22 cellular contexts compared by ENCODE assay signal in genomic region chr10:62067560-62067959, GRCh38.
DNase-seq lines count a peak whose midpoint lies in the region; ATAC-seq, FAIRE-seq and TF ChIP-seq lines count a peak whose summit lies in the region.
"Had no signal": no experiment of that assay in that cellular context is flagged by ENCODE, and none has a peak within 500 bp of the region (broad histone marks: within the 10 kb centered on the region; RNA-seq: fewer than 3 reads in every experiment).

No MANE protein-coding gene starts in this region.

- TF ChIP-seq POLR2A in HepG2 (IDR thresholded peaks at IDR 0.05; ENCODE audit: insufficient read depth in 1 of 2, low read depth in 2 of 2, low read length in 2 of 2) (no peak), right lobe of liver (IDR thresholded peaks at IDR 0.05) (no peak)

- FAIRE-seq in HepG2 (lab: Jason Lieb, UNC), result no peak
- FAIRE-seq: GM18507 had no signal

- H4K20me1 ChIP-seq in HepG2 (ENCODE audit: insufficient read depth, low read length), result peaks cover 3% of the 10 kb centered on the region; the same call in 1 of the 2 replicates

- H3K79me2 ChIP-seq in HepG2 (ENCODE audit: insufficient read depth, low read length), result peaks cover 6% of the 10 kb centered on the region

- H3K4me2 ChIP-seq in HepG2 (ENCODE audit: low read depth, low read length), result no peak overlapping the region

- H3K27me3 ChIP-seq in HepG2 (ENCODE audit: control insufficient read depth in 1 of 2, insufficient read depth in 2 of 2, low read length in 2 of 2) (no peaks in the 10 kb centered on the region), right lobe of liver (no peaks in the 10 kb centered on the region)
- H3K27me3 ChIP-seq: cardiac muscle cell, gastroesophageal sphincter had no signal

- TF ChIP-seq EP300 in HepG2 (IDR thresholded peaks at IDR 0.05; ENCODE audit: low read depth in 2 of 2, low read length in 2 of 2) (no peak), HepG2 (CRISPR knock-in tag; IDR thresholded peaks at IDR 0.05; ENCODE audit: borderline replicate concordance) (no peak)

- no peak for DNase-seq in HepG2 (ENCODE audit: low spot score)
- no peak for DNase-seq in right lobe of liver
- DNase-seq in activated naive CD4-positive, alpha-beta T cell treated with anti-CD3 and anti-CD28 coated beads, Interleukin-2, amount 50 U/mL, for 72 hours (ENCODE audit: low spot score in 2 of 2), result no peak
- no peak for DNase-seq in osteocyte (ENCODE audit: extremely low spot score, unreplicated experiment)
- DNase-seq in Kasumi-1 (lab: John Stamatoyannopoulos, UW), result no peak
- DNase-seq in mucosa of descending colon, result no peak
- DNase-seq in kidney tubule cell (ENCODE audit: low spot score), result no peak
- DNase-seq: Calu3; EL; erythroblast; GM23248; midbrain; NCI-H1092 treated with DMSO at 0.1 percent for 48 hours; NCI-H510A treated with DMSO at 0.1 percent for 48 hours; stimulated activated CD4-positive, alpha-beta T cell treated with anti-CD3 and anti-CD28 coated beads, Interleukin-12 subunit alpha, Interleukin-12 subunit beta, amount 100 ng/mL, for 4 hours; stimulated activated CD8-positive, alpha-beta memory T cell treated with anti-CD3 and anti-CD28 coated beads, Interleukin-4, amount 100 ng/mL, for 48 hours; substantia nigra had no signal

- no peaks in the 10 kb centered on the region for H3K27me3 Mint-ChIP-seq in osteocyte (ENCODE audit: unreplicated experiment)

- POLR2A ChIA-PET in HepG2 (lab: Yijun Ruan, JAX), result no interaction called here

- BruUV-seq in HepG2 (replicated peaks; lab: Mats Ljungman, UMichigan), result no TSS peak

- H3K27ac Mint-ChIP-seq in activated naive CD4-positive, alpha-beta T cell treated with anti-CD3 and anti-CD28 coated beads, Interleukin-2, amount 50 U/mL, for 72 hours, result peak overlapping the region; percentile 63 to 77
- peak overlapping the region; percentile 27 for H3K27ac Mint-ChIP-seq in osteocyte (ENCODE audit: unreplicated experiment)

- 100% methylated on average over 1 of the region's 1 CpG for WGBS in HepG2 (ENCODE audit: low lambda C conversion rate)
- WGBS in right lobe of liver (ENCODE audit: insufficient coverage, low coverage, low lambda C conversion rate, missing lambda C conversion rate), result 100% methylated on average over 1 of the region's 1 CpG

- in situ Hi-C loops in HepG2 (cut with HindIII; ENCODE audit: extremely low pct_ligation_motif_present, low pct_unique_long_range_greater_than_20kb), result no loop called here

- H3K4me3 ChIP-seq in HepG2 (replicated peaks in 1 of 3; ENCODE audit: insufficient read depth in 1 of 3, low read depth in 2 of 3, low read length in 3 of 3) (no peak overlapping the region), right lobe of liver (no peak overlapping the region), mucosa of descending colon (no peak overlapping the region)
- H3K4me3 ChIP-seq: cardiac muscle cell, gastroesophageal sphincter, GM23248 had no signal

- no peak for ATAC-seq in HepG2
- ATAC-seq in right lobe of liver, result no peak
- no peak for ATAC-seq in activated naive CD4-positive, alpha-beta T cell treated with anti-CD3 and anti-CD28 coated beads, Interleukin-2, amount 50 U/mL, for 72 hours
- no peak for ATAC-seq in mucosa of descending colon
- ATAC-seq: gastroesophageal sphincter, SK-N-SH treated with all-trans-retinoic acid at 6 μM for 48 hours had no signal

- CTCF ChIA-PET in HepG2 (lab: Yijun Ruan, JAX; ENCODE audit: low intra/inter-chr PET ratio, low total read pairs), result no interaction called here

- no peak overlapping the region for H2AFZ ChIP-seq in HepG2 (ENCODE audit: low read length)
- H2AFZ ChIP-seq: GM23248 had no signal

- H3K4me1 Mint-ChIP-seq in osteocyte (ENCODE audit: unreplicated experiment), result peaks cover 51% of the 10 kb centered on the region

- intact Hi-C loops in HepG2 (cut with micrococcal nuclease; ENCODE audit: unreplicated experiment) (no loop called here), right lobe of liver (cut with DNase I) (no loop called here), mucosa of descending colon (cut with DNase I, micrococcal nuclease) (no loop called here)

- peaks cover 46 to 95% of the 10 kb centered on the region in 2 donors for H3K36me3 Mint-ChIP-seq in activated naive CD4-positive, alpha-beta T cell treated with anti-CD3 and anti-CD28 coated beads, Interleukin-2, amount 50 U/mL, for 72 hours
- H3K36me3 Mint-ChIP-seq in osteocyte (ENCODE audit: unreplicated experiment), result peaks cover 72% of the 10 kb centered on the region

- H3K4me3 Mint-ChIP-seq in osteocyte (ENCODE audit: unreplicated experiment), result no peak overlapping the region

- no peaks in the 10 kb centered on the region for H3K4me1 ChIP-seq in HepG2 (ENCODE audit: insufficient read depth, low read length)
- H3K4me1 ChIP-seq in right lobe of liver, result no peaks in the 10 kb centered on the region
- no peaks in the 10 kb centered on the region for H3K4me1 ChIP-seq in mucosa of descending colon (ENCODE audit: low read depth)

- TF ChIP-seq CTCF in HepG2 (CRISPR knock-in tag; IDR thresholded peaks at IDR 0.05) (no peak), right lobe of liver (IDR thresholded peaks at IDR 0.05) (no peak), osteocyte (IDR thresholded peaks at IDR 0.05) (no peak), mucosa of descending colon (IDR thresholded peaks at IDR 0.05) (no peak)

- no peak overlapping the region for H3K9ac ChIP-seq in HepG2 (ENCODE audit: insufficient read depth, low read depth, low read length)
- H3K9ac ChIP-seq: GM23248 had no signal

- peaks cover 25 to 72% of the 10 kb centered on the region in 2 experiments for H3K36me3 ChIP-seq in HepG2 (replicated peaks in 1 of 2; ENCODE audit: control insufficient read depth in 1 of 2, insufficient read depth in 2 of 2, low read length in 2 of 2)
- no peaks in the 10 kb centered on the region for H3K36me3 ChIP-seq in right lobe of liver
- no peaks in the 10 kb centered on the region for H3K36me3 ChIP-seq in mucosa of descending colon (ENCODE audit: low read depth)
- H3K36me3 ChIP-seq: cardiac muscle cell had no signal

- H3K9me3 ChIP-seq in HepG2 (ENCODE audit: low read length), result no peaks in the 10 kb centered on the region
- no peaks in the 10 kb centered on the region for H3K9me3 ChIP-seq in right lobe of liver
- H3K9me3 ChIP-seq in mucosa of descending colon, result no peaks in the 10 kb centered on the region
- H3K9me3 ChIP-seq: gastroesophageal sphincter had no signal

- TF ChIP-seq RAD21 in HepG2 (CRISPR knock-in tag; IDR thresholded peaks at IDR 0.05), result no peak

- H3K9me3 Mint-ChIP-seq in activated naive CD4-positive, alpha-beta T cell treated with anti-CD3 and anti-CD28 coated beads, Interleukin-2, amount 50 U/mL, for 72 hours, result no peaks in the 10 kb centered on the region
- no peaks in the 10 kb centered on the region for H3K9me3 Mint-ChIP-seq in osteocyte (ENCODE audit: unreplicated experiment)

- H3K27ac ChIP-seq in HepG2 (ENCODE audit: extremely low read length, insufficient read depth, low read length) (no peak overlapping the region), right lobe of liver (no peak overlapping the region)
- H3K27ac ChIP-seq: cardiac muscle cell, GM23248, RWPE1 had no signal

TF ChIP-seq in HepG2, 621 proteins besides CTCF, POLR2A, EP300 and RAD21 (continues in another document):
- TF ChIP-seq PHB2 (IDR thresholded peaks at IDR 0.05; ENCODE audit: partially characterized antibody) (no peak), MEF2D (CRISPR knock-in tag; IDR thresholded peaks at IDR 0.05) (no peak), CREB1 (IDR thresholded peaks at IDR 0.05) (0 out of 2 replicates have a peak, but pooled peaks have one; percentile 13), CREB1 (CRISPR knock-in tag; IDR thresholded peaks at IDR 0.05) (no peak), ZNF768 (CRISPR knock-in tag; IDR thresholded peaks at IDR 0.05) (peak; percentile 34; the same call in 1 of the 2 replicates), ZNF225 (CRISPR knock-in tag; IDR thresholded peaks at IDR 0.05) (no peak), GABPA (IDR thresholded peaks at IDR 0.05; ENCODE audit: low read depth, low read length) (no peak), GABPA (CRISPR knock-in tag; IDR thresholded peaks at IDR 0.05; ENCODE audit: low read depth) (no peak), ZNF343 (CRISPR knock-in tag; IDR thresholded peaks at IDR 0.05) (no peak), ZXDC (CRISPR knock-in tag; IDR thresholded peaks at IDR 0.05) (no peak), ZNF460 (CRISPR knock-in tag; IDR thresholded peaks at IDR 0.05; ENCODE audit: borderline replicate concordance) (no peak), DBP (CRISPR knock-in tag; IDR thresholded peaks at IDR 0.05; ENCODE audit: not compliant biosample characterization) (no peak)
